Comparison of ENCODE assay signal across 7 cellular contexts in genomic region chr18:9614401-9615279, GRCh38. TPM values are rescaled to one million over a fixed set of nuclear protein-coding genes. Genes with fewer than 3 reads are reported as not detected.
A peak's percentile ranks its signal among the peaks of the same experiment; 100 is the strongest.
DNase-seq lines count a peak whose midpoint lies in the region; ATAC-seq, FAIRE-seq and TF ChIP-seq lines count a peak whose summit lies in the region.

Gene PPP4R1 (minus strand): TSS chr18:9614559. CDS start chr18:9614484, 75 bp downstream.

- H3K9me3 ChIP-seq in kidney (ENCODE audit: control insufficient read depth in 1 of 2, low read length in 2 of 2): no peaks in the 10 kb centered on the region

- intact Hi-C loops in kidney (cut with DNase I): no loop called here

- H3K27ac ChIP-seq in kidney (ENCODE audit: low read depth in 2 of 2, low read length in 2 of 2): peak within 1 kb of the TSS; percentile 84 to 85

- no peak for FAIRE-seq in kidney (lab: Jason Lieb, UNC)

- H3K9ac ChIP-seq in kidney (ENCODE audit: low read length in 2 of 2): peak within 1 kb of the TSS; percentile 26 to 75

- peak; percentile 83 for DNase-seq in NCI-H2196 (lab: John Stamatoyannopoulos, UW; ENCODE audit: unreplicated experiment)
- peak; percentile 51 for DNase-seq in activated CD4-positive, alpha-beta T cell treated with anti-CD3 and anti-CD28 coated beads for 24 hours (ENCODE audit: low read depth in 2 of 2)
- peak; percentile 71 for DNase-seq in cerebellum (ENCODE audit: low spot score)
- DNase-seq in kidney: peak; percentile 93
- peak; percentile 49 to 58 (median 57) for DNase-seq in stimulated activated CD4-positive, alpha-beta T cell treated with anti-CD3 and anti-CD28 coated beads, Interleukin-12 subunit alpha, Interleukin-12 subunit beta, amount 100 ng/mL, for 48 hours (ENCODE audit: low read depth in 2 of 3, low spot score in 1 of 3)

- no peaks in the 10 kb centered on the region for H3K36me3 ChIP-seq in kidney (ENCODE audit: control insufficient read depth in 1 of 2, insufficient read depth in 2 of 2, low read length in 2 of 2)

- H3K4me1 ChIP-seq in kidney (ENCODE audit: control insufficient read depth in 1 of 2, insufficient read depth in 1 of 2, low read depth in 1 of 2, low read length in 2 of 2): peaks cover 2 to 12% of the 10 kb centered on the region in 2 donors

- H3K4me3 ChIP-seq in kidney (ENCODE audit: low read length in 2 of 2): peak within 1 kb of the TSS; percentile 73 to 77

- no peak for TF ChIP-seq CTCF in kidney (IDR thresholded peaks at IDR 0.05; ENCODE audit: borderline replicate concordance, extremely low read depth, insufficient read depth)

- peak; percentile 33 for ATAC-seq in GM18519 (IDR thresholded peaks at IDR 0.05; ENCODE audit: low FRiP score, unreplicated experiment)
- ATAC-seq in HG02885 (IDR thresholded peaks at IDR 0.05; ENCODE audit: poor library complexity, unreplicated experiment): peak; percentile 74

RNA-seq across cellular contexts. Expression of gene PPP4R1, which starts in this region (rescaled TPM):
- total RNA-seq in cerebellum: 147 TPM
- total RNA-seq in kidney: 122 TPM
- polyA plus RNA-seq in kidney (ENCODE audit: insufficient read depth, low read depth, low replicate concordance): 23.9 TPM

Comparison
In these comparisons a context has a peak if more than half of its experiments do, and no peak if none do; other contexts are left out.
1. Peak in every context shown above with its lines: DNase-seq, ATAC-seq, H3K4me3 ChIP-seq and H3K27ac ChIP-seq.